8 cellular contexts compared by ENCODE assay signal in genomic region chr9:131349881-131350563, GRCh38. TPM values are rescaled to one million over a fixed set of nuclear protein-coding genes. Genes with fewer than 3 reads are reported as not detected.
A peak's percentile ranks its signal among the peaks of the same experiment; 100 is the strongest.
DNase-seq lines count a peak whose midpoint lies in the region; ATAC-seq and TF ChIP-seq lines count a peak whose summit lies in the region.

No MANE protein-coding gene starts in this region.

- H3K27ac ChIP-seq in OCI-LY7 (ENCODE audit: low read depth, low read length, poor library complexity, severe bottlenecking), result no peak overlapping the region

- POLR2A ChIA-PET in OCI-LY7 (lab: Charles Lee), result interaction anchor here (0.6 to 0.7 kb wide), 3 partner anchors 11 to 619 kb away, joined by 3 to 5 read pairs (median 3); no protein-coding TSS in a partner anchor

- peak overlapping the region; percentile 34; the same call in 1 of the 2 replicates for H3K4me2 ChIP-seq in OCI-LY7 (ENCODE audit: low read length)

- peak; percentile 91 for DNase-seq in DMS53 treated with DMSO at 0.1 percent for 48 hours (lab: John Stamatoyannopoulos, UW; ENCODE audit: unreplicated experiment)
- peak; percentile 79 for DNase-seq in Jurkat, Clone E6-1 (ENCODE audit: low read depth, low spot score)
- peak; percentile 87 for DNase-seq in OCI-LY7 (ENCODE audit: low spot score)
- peak; percentile 91 for DNase-seq in activated CD8-positive, alpha-beta memory T cell treated with anti-CD3 and anti-CD28 coated beads, Interleukin-2, amount 50 U/mL, for 48 hours
- peak; percentile 85 for DNase-seq in epithelial cell of esophagus (ENCODE audit: low read depth)
- DNase-seq in mucosa of descending colon, result peak; percentile 89 to 95 (median 90)
- peak; percentile 82 to 84 for DNase-seq in stimulated activated CD8-positive, alpha-beta memory T cell treated with anti-CD3 and anti-CD28 coated beads, Interleukin-2, amount 100 ng/mL, for 48 hours (ENCODE audit: low read depth in 2 of 2)

- CTCF ChIA-PET in OCI-LY7 (lab: Charles Lee; ENCODE audit: unreplicated experiment), result no interaction called here

- peak; percentile 85 for TF ChIP-seq CTCF in OCI-LY7 (conservative IDR thresholded peaks at IDR 0.05; ENCODE audit: low read length)
- peak; percentile 86 for TF ChIP-seq CTCF in epithelial cell of esophagus (IDR thresholded peaks at IDR 0.05; ENCODE audit: insufficient read depth, low read depth, low read length, missing control alignments)
- TF ChIP-seq CTCF in mucosa of descending colon (IDR thresholded peaks at IDR 0.05), result peak; percentile 54

- H3K9me3 ChIP-seq in OCI-LY7 (ENCODE audit: low read length) (no peaks in the 10 kb centered on the region), mucosa of descending colon (no peaks in the 10 kb centered on the region)

- intact Hi-C loops in OCI-LY7 (cut with micrococcal nuclease; ENCODE audit: unreplicated experiment) (loop anchor here (1.0 to 2.0 kb wide), 2 partner anchors 128 to 391 kb away; partner anchors contain the start of gene RAPGEF1), mucosa of descending colon (cut with DNase I, micrococcal nuclease) (loop anchor here (10.0 kb wide), 2 partner anchors 135 to 395 kb away; partner anchors contain the start of gene RAPGEF1 (in 1 of the 2))

- H3K9me2 ChIP-seq in OCI-LY7 (ENCODE audit: insufficient read depth, low read length), result no peaks in the 10 kb centered on the region

- H3K4me1 ChIP-seq in OCI-LY7 (ENCODE audit: insufficient read depth, low read length, poor library complexity, severe bottlenecking), result peaks cover 8% of the 10 kb centered on the region
- peaks cover 5% of the 10 kb centered on the region for H3K4me1 ChIP-seq in mucosa of descending colon (ENCODE audit: low read depth)

- no peaks in the 10 kb centered on the region for H3K79me2 ChIP-seq in OCI-LY7 (ENCODE audit: insufficient read depth, low read depth, low read length)

- H3K36me3 ChIP-seq in OCI-LY7 (ENCODE audit: insufficient read depth, low read length), result no peaks in the 10 kb centered on the region
- H3K36me3 ChIP-seq in mucosa of descending colon (ENCODE audit: low read depth), result no peaks in the 10 kb centered on the region

- ATAC-seq in mucosa of descending colon (peak; percentile 98), HG02623 (IDR thresholded peaks at IDR 0.05; ENCODE audit: unreplicated experiment) (no peak)

- H2AFZ ChIP-seq in OCI-LY7 (ENCODE audit: low read length), result peak overlapping the region; percentile 85; the same call in 1 of the 2 replicates

- BruUV-seq in OCI-LY7 (replicated peaks; lab: Mats Ljungman, UMichigan), result no TSS peak

- H3K4me3 ChIP-seq in Jurkat, Clone E6-1 (ENCODE audit: low read length), result peak overlapping the region; percentile 40
- H3K4me3 ChIP-seq in OCI-LY7 (ENCODE audit: low read depth, low read length, poor library complexity, severe bottlenecking) (no peak overlapping the region), epithelial cell of esophagus (ENCODE audit: low read length) (peak overlapping the region; percentile 19), mucosa of descending colon (no peak overlapping the region)

- H4K20me1 ChIP-seq in OCI-LY7 (ENCODE audit: insufficient read depth, low read length), result no peaks in the 10 kb centered on the region

RNA-seq across cellular contexts. Expression of gene PRRC2B, which starts 43.9 kb away (rescaled TPM):
- polyA plus RNA-seq in Jurkat, Clone E6-1 (2012; ENCODE audit: insufficient read depth, insufficient read length), result 68.8 TPM
- 84.2 and 89.4 TPM in 2 replicates for total RNA-seq in OCI-LY7 (2014; rRNA removed; shearing (Covaris generic))
- total RNA-seq in OCI-LY7 (2022), result 210 and 224 TPM in 2 replicates
- total RNA-seq in mucosa of descending colon, result 100 to 1,000 TPM; 105 to 175 (median 113) TPM

Comparison
In these comparisons a context has a peak if more than half of its experiments do, and no peak if none do; other contexts are left out.
1. H3K4me3 ChIP-seq: peak in Jurkat, Clone E6-1 (single experiment) and epithelial cell of esophagus (single experiment); none in OCI-LY7 (single experiment) and mucosa of descending colon (single experiment).
2. Peak in every context shown above with its lines, with median percentiles within 50 percentile points of each other: DNase-seq and CTCF ChIP-seq.